26 cellular contexts compared by ENCODE assay signal in genomic region chr2:45982096-45982495, GRCh38.
"Had no signal": no experiment of that assay in that cellular context is flagged by ENCODE, and none has a peak within 500 bp of the region (broad histone marks: within the 10 kb centered on the region; RNA-seq: fewer than 3 reads in every experiment).

No MANE protein-coding gene starts in this region.

- H3K36me3 Mint-ChIP-seq: activated naive CD4-positive, alpha-beta T cell treated with anti-CD3 and anti-CD28 coated beads, Interleukin-2, amount 10 ng/mL, durations not matched to agents 7 days and 5 days; activated naive CD4-positive, alpha-beta T cell treated with anti-CD3 and anti-CD28 coated beads, Interleukin-2, amount 50 U/mL, for 72 hours had no signal

- H3K36me3 ChIP-seq: ascending aorta, breast epithelium, colonic mucosa had no signal

- H3K4me3 Mint-ChIP-seq: activated CD4-positive, alpha-beta T cell treated with anti-CD3 and anti-CD28 coated beads, Interleukin-2, amount 10 ng/mL, durations not matched to agents 7 days and 5 days; activated CD8-positive, alpha-beta memory T cell treated with anti-CD3 and anti-CD28 coated beads, Interleukin-2, amount 10 ng/mL, durations not matched to agents 7 days and 5 days; activated CD8-positive, alpha-beta T cell treated with anti-CD3 and anti-CD28 coated beads for 36 hours; activated naive CD4-positive, alpha-beta T cell treated with anti-CD3 and anti-CD28 coated beads, Interleukin-2, amount 10 ng/mL, durations not matched to agents 7 days and 5 days; activated naive CD8-positive, alpha-beta T cell treated with anti-CD3 and anti-CD28 coated beads, Interleukin-2, amount 10 ng/mL, durations not matched to agents 7 days and 5 days; activated T-cell treated with anti-CD3 and anti-CD28 coated beads, Interleukin-2, amount 50 U/mL, for 24 hours; activated T-cell treated with anti-CD3 and anti-CD28 coated beads, Interleukin-2, amount 50 U/mL, for 72 hours; brain had no signal

- ATAC-seq: activated CD8-positive, alpha-beta memory T cell treated with anti-CD3 and anti-CD28 coated beads, Interleukin-2, amount 10 ng/mL, durations not matched to agents 7 days and 5 days; activated CD8-positive, alpha-beta T cell treated with anti-CD3 and anti-CD28 coated beads for 36 hours; activated naive CD4-positive, alpha-beta T cell treated with anti-CD3 and anti-CD28 coated beads, Interleukin-2, amount 50 U/mL, for 72 hours; activated T-cell treated with anti-CD3 and anti-CD28 coated beads, Interleukin-2, amount 50 U/mL, for 72 hours had no signal

- H3K27me3 ChIP-seq: ascending aorta, breast epithelium, cardiac muscle cell, colonic mucosa had no signal

- H3K4me1 ChIP-seq: ascending aorta, breast epithelium, colonic mucosa had no signal

- DNase-seq: activated CD4-positive, alpha-beta T cell treated with anti-CD3 and anti-CD28 coated beads for 1 hour; activated CD4-positive, alpha-beta T cell treated with anti-CD3 and anti-CD28 coated beads for 4 hours; activated CD4-positive, alpha-beta T cell treated with anti-CD3 and anti-CD28 coated beads, Interleukin-2, amount 10 ng/mL, durations not matched to agents 7 days and 5 days; activated CD4-positive, alpha-beta T cell treated with anti-CD3 and anti-CD28 coated beads, Interleukin-2, amount 50 U/mL, for 4 hours; activated CD8-positive, alpha-beta memory T cell treated with anti-CD3 and anti-CD28 coated beads, Interleukin-2, amount 10 ng/mL, durations not matched to agents 7 days and 5 days; activated CD8-positive, alpha-beta memory T cell treated with anti-CD3 and anti-CD28 coated beads, Interleukin-2, amount 50 U/mL, for 48 hours; activated CD8-positive, alpha-beta T cell treated with anti-CD3 and anti-CD28 coated beads for 36 hours; activated gamma-delta T cell; activated naive CD4-positive, alpha-beta T cell; activated naive CD4-positive, alpha-beta T cell treated with anti-CD3 and anti-CD28 coated beads, Interleukin-2, amount 10 ng/mL, durations not matched to agents 7 days and 5 days; activated naive CD8-positive, alpha-beta T cell treated with anti-CD3 and anti-CD28 coated beads, Interleukin-2, amount 10 ng/mL, durations not matched to agents 7 days and 5 days; activated T-cell treated with anti-CD3 and anti-CD28 coated beads for 4 hours; activated T-cell treated with anti-CD3 and anti-CD28 coated beads, Interleukin-2, amount 50 U/mL, for 24 hours; activated T-cell treated with anti-CD3 and anti-CD28 coated beads, Interleukin-2, amount 50 U/mL, for 72 hours; central memory CD4-positive, alpha-beta T cell; cerebellar nuclear complex; colonic mucosa; effector memory CD4-positive, alpha-beta T cell; foreskin fibroblast; T-helper 2 cell had no signal

- H3K27ac Mint-ChIP-seq: activated CD4-positive, alpha-beta T cell treated with anti-CD3 and anti-CD28 coated beads, Interleukin-2, amount 10 ng/mL, durations not matched to agents 7 days and 5 days; activated CD8-positive, alpha-beta memory T cell treated with anti-CD3 and anti-CD28 coated beads, Interleukin-2, amount 10 ng/mL, durations not matched to agents 7 days and 5 days; activated CD8-positive, alpha-beta T cell treated with anti-CD3 and anti-CD28 coated beads for 36 hours; activated naive CD4-positive, alpha-beta T cell treated with anti-CD3 and anti-CD28 coated beads, Interleukin-2, amount 10 ng/mL, durations not matched to agents 7 days and 5 days; activated naive CD4-positive, alpha-beta T cell treated with anti-CD3 and anti-CD28 coated beads, Interleukin-2, amount 50 U/mL, for 72 hours; activated naive CD8-positive, alpha-beta T cell treated with anti-CD3 and anti-CD28 coated beads, Interleukin-2, amount 10 ng/mL, durations not matched to agents 7 days and 5 days; activated T-cell treated with anti-CD3 and anti-CD28 coated beads, Interleukin-2, amount 50 U/mL, for 24 hours; activated T-cell treated with anti-CD3 and anti-CD28 coated beads, Interleukin-2, amount 50 U/mL, for 72 hours; brain had no signal

- H3K9me3 Mint-ChIP-seq: activated CD4-positive, alpha-beta T cell treated with anti-CD3 and anti-CD28 coated beads, Interleukin-2, amount 10 ng/mL, durations not matched to agents 7 days and 5 days; activated CD8-positive, alpha-beta T cell treated with anti-CD3 and anti-CD28 coated beads for 36 hours; activated naive CD4-positive, alpha-beta T cell treated with anti-CD3 and anti-CD28 coated beads, Interleukin-2, amount 10 ng/mL, durations not matched to agents 7 days and 5 days; activated naive CD4-positive, alpha-beta T cell treated with anti-CD3 and anti-CD28 coated beads, Interleukin-2, amount 50 U/mL, for 72 hours; activated naive CD8-positive, alpha-beta T cell treated with anti-CD3 and anti-CD28 coated beads, Interleukin-2, amount 10 ng/mL, durations not matched to agents 7 days and 5 days; activated T-cell treated with anti-CD3 and anti-CD28 coated beads, Interleukin-2, amount 50 U/mL, for 24 hours; activated T-cell treated with anti-CD3 and anti-CD28 coated beads, Interleukin-2, amount 50 U/mL, for 72 hours; brain had no signal

- H3K27me3 Mint-ChIP-seq: activated CD4-positive, alpha-beta T cell treated with anti-CD3 and anti-CD28 coated beads, Interleukin-2, amount 10 ng/mL, durations not matched to agents 7 days and 5 days; activated CD8-positive, alpha-beta memory T cell treated with anti-CD3 and anti-CD28 coated beads, Interleukin-2, amount 10 ng/mL, durations not matched to agents 7 days and 5 days; activated CD8-positive, alpha-beta T cell treated with anti-CD3 and anti-CD28 coated beads for 36 hours; activated naive CD4-positive, alpha-beta T cell treated with anti-CD3 and anti-CD28 coated beads, Interleukin-2, amount 10 ng/mL, durations not matched to agents 7 days and 5 days; activated naive CD8-positive, alpha-beta T cell treated with anti-CD3 and anti-CD28 coated beads, Interleukin-2, amount 10 ng/mL, durations not matched to agents 7 days and 5 days; activated T-cell treated with anti-CD3 and anti-CD28 coated beads, Interleukin-2, amount 50 U/mL, for 24 hours; brain had no signal

- H3K4me1 Mint-ChIP-seq: brain had no signal

- H3K9me3 ChIP-seq: ascending aorta, breast epithelium, colonic mucosa had no signal

- H3K4me3 ChIP-seq: ascending aorta, breast epithelium, cardiac muscle cell, colonic mucosa had no signal

- H3K27ac ChIP-seq: ascending aorta, breast epithelium, cardiac muscle cell, colonic mucosa, epithelial cell of prostate had no signal
